In the genomic region with DNA sequence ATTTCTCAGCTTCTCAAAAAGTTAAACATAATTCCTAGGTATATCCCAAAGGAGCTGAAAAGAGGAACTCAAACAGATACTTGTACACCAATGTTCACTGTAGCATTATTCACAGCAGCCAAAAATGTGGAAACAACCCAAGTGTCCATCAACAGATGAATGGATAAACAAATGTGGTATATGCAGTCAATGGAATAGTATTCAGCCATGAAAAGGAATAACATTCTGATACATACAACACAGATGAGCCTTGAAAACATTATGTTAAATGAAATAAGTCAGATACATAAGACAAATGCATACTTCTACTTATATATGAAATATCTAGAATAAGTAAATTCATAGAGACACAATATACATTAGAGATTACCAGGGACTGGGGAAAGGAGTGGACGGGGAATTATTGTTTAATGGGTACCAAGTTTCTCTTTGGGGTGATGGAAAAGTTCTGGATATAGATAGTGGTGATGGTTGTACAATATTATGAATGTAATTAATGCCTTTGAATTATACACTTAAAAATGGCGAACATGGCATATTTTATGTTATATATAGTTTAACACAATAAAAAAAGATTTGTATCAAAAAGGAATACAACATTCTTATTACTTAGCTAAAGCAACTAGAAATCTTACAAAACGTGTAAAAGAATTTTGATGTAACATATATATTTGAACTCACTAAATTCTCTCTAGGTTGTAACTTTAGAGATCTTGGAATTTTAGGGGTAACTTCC, we compare ENCODE assay signal across 2 cellular contexts.
TF ChIP-seq lines count a peak whose summit lies in the region.

No MANE protein-coding gene starts in this region.

TF ChIP-seq in HEK293, 187 proteins besides CTCF, POLR2A, EP300 and RAD21:
- TF ChIP-seq, protein P1, sequence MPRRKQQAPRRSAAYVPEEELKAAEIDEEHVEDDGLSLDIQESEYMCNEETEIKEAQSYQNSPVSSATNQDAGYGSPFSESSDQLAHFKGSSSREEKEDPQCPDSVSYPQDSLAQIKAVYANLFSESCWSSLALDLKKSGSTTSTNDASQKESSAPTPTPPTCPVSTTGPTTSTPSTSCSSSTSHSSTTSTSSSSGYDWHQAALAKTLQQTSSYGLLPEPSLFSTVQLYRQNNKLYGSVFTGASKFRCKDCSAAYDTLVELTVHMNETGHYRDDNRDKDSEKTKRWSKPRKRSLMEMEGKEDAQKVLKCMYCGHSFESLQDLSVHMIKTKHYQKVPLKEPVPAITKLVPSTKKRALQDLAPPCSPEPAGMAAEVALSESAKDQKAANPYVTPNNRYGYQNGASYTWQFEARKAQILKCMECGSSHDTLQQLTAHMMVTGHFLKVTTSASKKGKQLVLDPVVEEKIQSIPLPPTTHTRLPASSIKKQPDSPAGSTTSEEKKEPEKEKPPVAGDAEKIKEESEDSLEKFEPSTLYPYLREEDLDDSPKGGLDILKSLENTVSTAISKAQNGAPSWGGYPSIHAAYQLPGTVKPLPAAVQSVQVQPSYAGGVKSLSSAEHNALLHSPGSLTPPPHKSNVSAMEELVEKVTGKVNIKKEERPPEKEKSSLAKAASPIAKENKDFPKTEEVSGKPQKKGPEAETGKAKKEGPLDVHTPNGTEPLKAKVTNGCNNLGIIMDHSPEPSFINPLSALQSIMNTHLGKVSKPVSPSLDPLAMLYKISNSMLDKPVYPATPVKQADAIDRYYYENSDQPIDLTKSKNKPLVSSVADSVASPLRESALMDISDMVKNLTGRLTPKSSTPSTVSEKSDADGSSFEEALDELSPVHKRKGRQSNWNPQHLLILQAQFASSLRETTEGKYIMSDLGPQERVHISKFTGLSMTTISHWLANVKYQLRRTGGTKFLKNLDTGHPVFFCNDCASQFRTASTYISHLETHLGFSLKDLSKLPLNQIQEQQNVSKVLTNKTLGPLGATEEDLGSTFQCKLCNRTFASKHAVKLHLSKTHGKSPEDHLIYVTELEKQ (tag by site-specific recombination; IDR thresholded peaks at IDR 0.05; ENCODE audit: borderline replicate concordance) = no peak
- no peak for TF ChIP-seq ZNF155 (tag by site-specific recombination; IDR thresholded peaks at IDR 0.05)
- peak; percentile 95 for TF ChIP-seq ZNF146 (tag by site-specific recombination; IDR thresholded peaks at IDR 0.05)
- TF ChIP-seq, protein P2, sequence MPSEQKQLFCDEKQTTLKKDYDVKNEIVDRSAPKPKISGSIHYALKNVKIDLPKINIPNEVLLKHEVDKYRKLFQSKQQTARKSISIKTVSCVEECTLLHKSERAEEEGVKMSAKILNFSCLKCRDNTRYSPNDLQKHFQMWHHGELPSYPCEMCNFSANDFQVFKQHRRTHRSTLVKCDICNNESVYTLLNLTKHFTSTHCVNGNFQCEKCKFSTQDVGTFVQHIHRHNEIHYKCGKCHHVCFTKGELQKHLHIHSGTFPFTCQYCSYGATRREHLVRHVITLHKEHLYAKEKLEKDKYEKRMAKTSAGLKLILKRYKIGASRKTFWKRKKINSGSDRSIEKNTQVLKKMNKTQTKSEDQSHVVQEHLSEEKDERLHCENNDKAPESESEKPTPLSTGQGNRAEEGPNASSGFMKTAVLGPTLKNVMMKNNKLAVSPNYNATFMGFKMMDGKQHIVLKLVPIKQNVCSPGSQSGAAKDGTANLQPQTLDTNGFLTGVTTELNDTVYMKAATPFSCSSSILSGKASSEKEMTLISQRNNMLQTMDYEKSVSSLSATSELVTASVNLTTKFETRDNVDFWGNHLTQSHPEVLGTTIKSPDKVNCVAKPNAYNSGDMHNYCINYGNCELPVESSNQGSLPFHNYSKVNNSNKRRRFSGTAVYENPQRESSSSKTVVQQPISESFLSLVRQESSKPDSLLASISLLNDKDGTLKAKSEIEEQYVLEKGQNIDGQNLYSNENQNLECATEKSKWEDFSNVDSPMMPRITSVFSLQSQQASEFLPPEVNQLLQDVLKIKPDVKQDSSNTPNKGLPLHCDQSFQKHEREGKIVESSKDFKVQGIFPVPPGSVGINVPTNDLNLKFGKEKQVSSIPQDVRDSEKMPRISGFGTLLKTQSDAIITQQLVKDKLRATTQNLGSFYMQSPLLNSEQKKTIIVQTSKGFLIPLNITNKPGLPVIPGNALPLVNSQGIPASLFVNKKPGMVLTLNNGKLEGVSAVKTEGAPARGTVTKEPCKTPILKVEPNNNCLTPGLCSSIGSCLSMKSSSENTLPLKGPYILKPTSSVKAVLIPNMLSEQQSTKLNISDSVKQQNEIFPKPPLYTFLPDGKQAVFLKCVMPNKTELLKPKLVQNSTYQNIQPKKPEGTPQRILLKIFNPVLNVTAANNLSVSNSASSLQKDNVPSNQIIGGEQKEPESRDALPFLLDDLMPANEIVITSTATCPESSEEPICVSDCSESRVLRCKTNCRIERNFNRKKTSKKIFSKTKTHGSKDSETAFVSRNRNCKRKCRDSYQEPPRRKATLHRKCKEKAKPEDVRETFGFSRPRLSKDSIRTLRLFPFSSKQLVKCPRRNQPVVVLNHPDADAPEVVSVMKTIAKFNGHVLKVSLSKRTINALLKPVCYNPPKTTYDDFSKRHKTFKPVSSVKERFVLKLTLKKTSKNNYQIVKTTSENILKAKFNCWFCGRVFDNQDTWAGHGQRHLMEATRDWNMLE (tag by site-specific recombination; conservative IDR thresholded peaks at IDR 0.05; ENCODE audit: low read depth) = no peak

TF ChIP-seq in K562, 482 proteins besides CTCF, POLR2A, EP300 and RAD21:
- TF ChIP-seq ADNP (tag; IDR thresholded peaks at IDR 0.05) (0 out of 2 replicates have a peak, but pooled peaks have one; percentile 47), TFAM (CRISPR knock-in tag; conservative IDR thresholded peaks at IDR 0.05) (no peak), ZNF146 (CRISPR knock-in tag; IDR thresholded peaks at IDR 0.05; ENCODE audit: unreplicated experiment) (peak; percentile 99), MAFG (tag; conservative IDR thresholded peaks at IDR 0.05) (0 out of 2 replicates have a peak, but pooled peaks have one; percentile 19), C11orf30 (IDR thresholded peaks at IDR 0.05; ENCODE audit: low read depth) (peak; percentile 52), ZNF316 (IDR thresholded peaks at IDR 0.05) (peak; percentile 78), RBM25 (IDR thresholded peaks at IDR 0.05; ENCODE audit: low read depth, low read length, severe bottlenecking) (peak; percentile 74)
- TF ChIP-seq, protein P3, sequence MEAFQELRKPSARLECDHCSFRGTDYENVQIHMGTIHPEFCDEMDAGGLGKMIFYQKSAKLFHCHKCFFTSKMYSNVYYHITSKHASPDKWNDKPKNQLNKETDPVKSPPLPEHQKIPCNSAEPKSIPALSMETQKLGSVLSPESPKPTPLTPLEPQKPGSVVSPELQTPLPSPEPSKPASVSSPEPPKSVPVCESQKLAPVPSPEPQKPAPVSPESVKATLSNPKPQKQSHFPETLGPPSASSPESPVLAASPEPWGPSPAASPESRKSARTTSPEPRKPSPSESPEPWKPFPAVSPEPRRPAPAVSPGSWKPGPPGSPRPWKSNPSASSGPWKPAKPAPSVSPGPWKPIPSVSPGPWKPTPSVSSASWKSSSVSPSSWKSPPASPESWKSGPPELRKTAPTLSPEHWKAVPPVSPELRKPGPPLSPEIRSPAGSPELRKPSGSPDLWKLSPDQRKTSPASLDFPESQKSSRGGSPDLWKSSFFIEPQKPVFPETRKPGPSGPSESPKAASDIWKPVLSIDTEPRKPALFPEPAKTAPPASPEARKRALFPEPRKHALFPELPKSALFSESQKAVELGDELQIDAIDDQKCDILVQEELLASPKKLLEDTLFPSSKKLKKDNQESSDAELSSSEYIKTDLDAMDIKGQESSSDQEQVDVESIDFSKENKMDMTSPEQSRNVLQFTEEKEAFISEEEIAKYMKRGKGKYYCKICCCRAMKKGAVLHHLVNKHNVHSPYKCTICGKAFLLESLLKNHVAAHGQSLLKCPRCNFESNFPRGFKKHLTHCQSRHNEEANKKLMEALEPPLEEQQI (IDR thresholded peaks at IDR 0.05) = no peak
